ENCODE assay signal across 10 cellular contexts in genomic region chr17:17713839-17714238, GRCh38. TPM values are rescaled to one million over a fixed set of nuclear protein-coding genes. Genes with fewer than 3 reads are reported as not detected.
A peak's percentile ranks its signal among the peaks of the same experiment; 100 is the strongest.
DNase-seq lines count a peak whose midpoint lies in the region; ATAC-seq and TF ChIP-seq lines count a peak whose summit lies in the region.
"Had no signal": no experiment of that assay in that cellular context is flagged by ENCODE, and none has a peak within 500 bp of the region (broad histone marks: within the 10 kb centered on the region; RNA-seq: fewer than 3 reads in every experiment).

No MANE protein-coding gene starts in this region.

- peak overlapping the region; percentile 86 for H3K27ac Mint-ChIP-seq in Caco-2 (ENCODE audit: unreplicated experiment)

- 27 to 47% (median 37%) methylated on average over 4 to 7 of the region's 7 CpGs for WGBS in adrenal gland, 4 donors
- 31 to 49% methylated on average over 7 of the region's 7 CpGs for WGBS in heart right ventricle, 2 donors
- WGBS in tibial nerve, 2 donors: 23 to 32% methylated on average over 7 of the region's 7 CpGs

- TF ChIP-seq CTCF in Caco-2 (IDR thresholded peaks at IDR 0.05; ENCODE audit: insufficient read depth in 1 of 2, low read depth in 1 of 2, low read length in 1 of 2, severe bottlenecking in 1 of 2, unreplicated experiment in 1 of 2): no peak
- no peak for TF ChIP-seq CTCF in adrenal gland (IDR thresholded peaks at IDR 0.05)
- no peak for TF ChIP-seq CTCF in heart right ventricle (IDR thresholded peaks at IDR 0.05)
- TF ChIP-seq CTCF in tibial nerve (IDR thresholded peaks at IDR 0.05): no peak

- intact Hi-C loops in Caco-2 (cut with micrococcal nuclease; ENCODE audit: unreplicated experiment): no loop called here
- intact Hi-C loops in adrenal gland (cut with DNase I): no loop called here
- intact Hi-C loops in heart right ventricle (cut with DNase I): no loop called here

- peaks cover 66% of the 10 kb centered on the region for H3K4me1 ChIP-seq in Caco-2
- peaks cover 18 to 42% of the 10 kb centered on the region in 2 donors for H3K4me1 ChIP-seq in adrenal gland (replicated peaks in 1 of 2)
- H3K4me1 ChIP-seq in heart right ventricle: peaks cover 20 to 74% (median 46%) of the 10 kb centered on the region in 9 donors
- H3K4me1 ChIP-seq in rectal smooth muscle tissue (ENCODE audit: control insufficient read depth, insufficient read depth, low read length): peaks cover 32% of the 10 kb centered on the region
- peaks cover 0 to 80% (median 42%) of the 10 kb centered on the region in 4 donors for H3K4me1 ChIP-seq in tibial nerve

- peak in 1 of 2 donors; percentile 16 for TF ChIP-seq EP300 in tibial nerve (IDR thresholded peaks at IDR 0.05)

- no peak overlapping the region for H3K4me3 ChIP-seq in Caco-2 (ENCODE audit: low read depth, low read length)
- no peak overlapping the region for H3K4me3 ChIP-seq in adrenal gland
- H3K4me3 ChIP-seq in heart right ventricle: no peak overlapping the region
- peak overlapping the region; percentile 30 for H3K4me3 ChIP-seq in rectal smooth muscle tissue (ENCODE audit: low read length)
- H3K4me3 ChIP-seq in tibial nerve: no peak overlapping the region
- H3K4me3 ChIP-seq: colonic mucosa had no signal

- no peaks in the 10 kb centered on the region for H3K27me3 Mint-ChIP-seq in Caco-2 (ENCODE audit: insufficient read depth, unreplicated experiment)

- BruUV-seq in Caco-2 (replicated peaks; lab: Mats Ljungman, UMichigan): no TSS peak

- H3K9me3 Mint-ChIP-seq in Caco-2 (ENCODE audit: unreplicated experiment): no peaks in the 10 kb centered on the region

- peaks cover 53% of the 10 kb centered on the region for H3K36me3 Mint-ChIP-seq in Caco-2 (ENCODE audit: insufficient read depth, unreplicated experiment)

- CTCF ChIA-PET in Caco-2 (lab: Charles Lee): interaction anchor here (0.6 kb wide), 1 partner anchor 78 kb away, joined by 3 read pairs; no protein-coding TSS in a partner anchor

- H3K27me3 ChIP-seq in Caco-2 (replicated peaks; ENCODE audit: control insufficient read depth, insufficient read depth, low read length): no peaks in the 10 kb centered on the region
- H3K27me3 ChIP-seq in adrenal gland: no peaks in the 10 kb centered on the region
- H3K27me3 ChIP-seq in heart right ventricle: no peaks in the 10 kb centered on the region
- no peaks in the 10 kb centered on the region for H3K27me3 ChIP-seq in rectal smooth muscle tissue (ENCODE audit: control insufficient read depth, insufficient read depth, low read length)
- no peaks in the 10 kb centered on the region for H3K27me3 ChIP-seq in tibial nerve
- H3K27me3 ChIP-seq: colonic mucosa had no signal

- POLR2A ChIA-PET in Caco-2 (lab: Charles Lee): interaction anchor here (1.3 kb wide), 1 partner anchor 123 kb away, joined by 3 read pairs; the partner anchor contains the start of gene SREBF1

- H3K4me3 Mint-ChIP-seq in Caco-2 (ENCODE audit: unreplicated experiment): no peak overlapping the region

- H3K9me3 ChIP-seq in Caco-2: no peaks in the 10 kb centered on the region
- H3K9me3 ChIP-seq in adrenal gland (replicated peaks in 1 of 3): no peaks in the 10 kb centered on the region
- H3K9me3 ChIP-seq in heart right ventricle: no peaks in the 10 kb centered on the region
- H3K9me3 ChIP-seq in tibial nerve: no peaks in the 10 kb centered on the region
- H3K9me3 ChIP-seq: colonic mucosa had no signal

- DNase-seq in Caco-2: no peak
- DNase-seq in adrenal gland: peak in 6 of 7 donors; percentile 79 to 90 (median 82)
- peak in 1 of 2 donors; percentile 65 for DNase-seq in heart right ventricle
- no peak for DNase-seq in activated CD8-positive, alpha-beta memory T cell treated with anti-CD3 and anti-CD28 coated beads, Interleukin-2, amount 50 U/mL, for 4 hours
- no peak for DNase-seq in tibial nerve (ENCODE audit: low spot score in 2 of 2)
- no peak for DNase-seq in NCI-H2081 (lab: John Stamatoyannopoulos, UW)
- DNase-seq: colonic mucosa; stimulated activated naive CD8-positive, alpha-beta T cell treated with anti-CD3 and anti-CD28 coated beads, Interleukin-15, Interleukin-2, amounts not matched to agents 100 U/mL and 50 U/mL, for 24 hours had no signal

- TF ChIP-seq POLR2A in adrenal gland (IDR thresholded peaks at IDR 0.05) (peak in 1 of 2 donors; percentile 59), tibial nerve (IDR thresholded peaks at IDR 0.05) (no peak)

- H3K27ac ChIP-seq in adrenal gland (peak overlapping the region in 4 of 5 donors; percentile 10 to 73 (median 42)), heart right ventricle (peak overlapping the region; percentile 48 to 88 (median 73)), rectal smooth muscle tissue (ENCODE audit: low read depth, low read length) (peak overlapping the region; percentile 90), tibial nerve (peak overlapping the region in 2 of 4 donors; percentile 63 to 67)
- H3K27ac ChIP-seq: colonic mucosa had no signal

- peak; percentile 49 to 85 (median 78) for ATAC-seq in heart right ventricle
- ATAC-seq in GM21825 (IDR thresholded peaks at IDR 0.05; ENCODE audit: unreplicated experiment): no peak
- ATAC-seq: stimulated activated naive CD8-positive, alpha-beta T cell treated with anti-CD3 and anti-CD28 coated beads, Interleukin-15, Interleukin-2, amounts not matched to agents 100 U/mL and 50 U/mL, for 24 hours had no signal

- peaks cover 54% of the 10 kb centered on the region for H3K4me1 Mint-ChIP-seq in Caco-2 (ENCODE audit: low read depth, unreplicated experiment)

- H3K36me3 ChIP-seq in Caco-2 (ENCODE audit: control insufficient read depth, insufficient read depth, low read length): peaks cover 6% of the 10 kb centered on the region
- no peaks in the 10 kb centered on the region for H3K36me3 ChIP-seq in adrenal gland (replicated peaks in 1 of 2)
- H3K36me3 ChIP-seq in heart right ventricle: no peaks in the 10 kb centered on the region
- H3K36me3 ChIP-seq in rectal smooth muscle tissue (ENCODE audit: control insufficient read depth, insufficient read depth, low read length): no peaks in the 10 kb centered on the region
- peaks cover 0 to 4% (median 0%) of the 10 kb centered on the region in 3 donors for H3K36me3 ChIP-seq in tibial nerve
- H3K36me3 ChIP-seq: colonic mucosa had no signal

- no peak overlapping the region for H3K9ac ChIP-seq in rectal smooth muscle tissue (ENCODE audit: low read length)

RNA-seq across cellular contexts. Expression of gene RAI1, which starts 32.6 kb away (rescaled TPM):
- total RNA-seq in Caco-2 (2022): 44.3 and 46.7 TPM in 2 replicates
- 10 to 100 TPM; 14.7 to 37.3 (median 28.1) TPM for total RNA-seq in adrenal gland
- 10 to 100 TPM in 2 of 3 donors, 1 to 10 TPM in 1; 4.2 to 31.2 (median 14.6) TPM for polyA plus RNA-seq in adrenal gland
- total RNA-seq in heart right ventricle: 10 to 100 TPM; 15.8 to 32.0 (median 20.9) TPM
- polyA plus RNA-seq in heart right ventricle: 10 to 100 TPM; 13.8 to 17.5 TPM
- total RNA-seq in tibial nerve: 10 to 100 TPM; 32.9 to 52.7 (median 45.9) TPM

Comparison
In these comparisons a context has a peak if more than half of its experiments do, and no peak if none do; other contexts are left out.
1. DNase-seq: peak in adrenal gland (6 of 7); none in Caco-2 (0 of 2), activated CD8-positive, alpha-beta memory T cell treated with anti-CD3 and anti-CD28 coated beads, Interleukin-2, amount 50 U/mL, for 4 hours (single experiment), tibial nerve (0 of 2) and NCI-H2081 (0 of 2).